Comparison of ENCODE assay signal across 34 cellular contexts in genomic region chr7:133419036-133419435, GRCh38.
"Had no signal": no experiment of that assay in that cellular context is flagged by ENCODE, and none has a peak within 500 bp of the region (broad histone marks: within the 10 kb centered on the region; RNA-seq: fewer than 3 reads in every experiment).

No MANE protein-coding gene starts in this region.

- H3K27ac ChIP-seq: brain microvascular endothelial cell, KMS-11, RWPE1, VCaP had no signal

- H3K27me3 Mint-ChIP-seq: activated B cell treated with CpG ODN at 0.5 μM for 24 hours; activated CD4-positive, alpha-beta memory T cell treated with anti-CD3 and anti-CD28 coated beads for 36 hours; activated naive CD4-positive, alpha-beta T cell treated with anti-CD3 and anti-CD28 coated beads, Interleukin-2, amount 50 U/mL, for 24 hours had no signal

- H3K36me3 ChIP-seq: brain microvascular endothelial cell had no signal

- DNase-seq: activated B cell treated with CpG ODN at 0.5 μM for 24 hours; activated CD4-positive, alpha-beta memory T cell treated with anti-CD3 and anti-CD28 coated beads for 36 hours; activated CD4-positive, alpha-beta T cell treated with anti-CD3 and anti-CD28 coated beads for 4 hours; activated CD4-positive, alpha-beta T cell treated with anti-CD3 and anti-CD28 coated beads, Interleukin-2, amount 50 U/mL, for 1 hour; activated CD4-positive, CD25-positive, alpha-beta regulatory T cell treated with anti-CD3 and anti-CD28 coated beads, Interleukin-2, amount 50 U/mL, for 72 hours; activated CD8-positive, alpha-beta memory T cell treated with anti-CD3 and anti-CD28 coated beads, Interleukin-2, amount 50 U/mL, for 4 hours; activated effector memory CD4-positive, alpha-beta T cell treated with anti-CD3 and anti-CD28 coated beads, Interleukin-2, amount 50 U/mL, for 16 hours; activated naive CD4-positive, alpha-beta T cell; activated T-cell treated with anti-CD3 and anti-CD28 coated beads, Interleukin-2, amount 50 U/mL, for 48 hours; amniotic stem cell; aorta; brain microvascular endothelial cell; central memory CD4-positive, alpha-beta T cell; MM.1S; MV-4-11; NCI-H1092; NCI-H1436 treated with DMSO at 0.1 percent for 48 hours; NCI-H1694 treated with DMSO at 0.1 percent for 48 hours; NCI-H2029; NCI-H345; NCI-H524 treated with DMSO at 0.1 percent for 48 hours; NCI-H748 treated with DMSO at 0.1 percent for 48 hours; NK-92 treated with Interleukin-12 subunit alpha and Interleukin-12 subunit beta, amount 100 ng/mL, for 24 hours; PC-3; SW 1271; T-helper 1 cell; T-helper 2 cell; T-helper 9 cell had no signal

- H3K27me3 ChIP-seq: brain microvascular endothelial cell had no signal

- ATAC-seq: PC-3, Right ventricle myocardium inferior had no signal

- H3K4me3 Mint-ChIP-seq: activated B cell treated with CpG ODN at 0.5 μM for 24 hours; activated CD4-positive, alpha-beta memory T cell treated with anti-CD3 and anti-CD28 coated beads for 36 hours; activated naive CD4-positive, alpha-beta T cell treated with anti-CD3 and anti-CD28 coated beads, Interleukin-2, amount 50 U/mL, for 24 hours had no signal

- FAIRE-seq: RCC 7860 had no signal

- H3K27ac Mint-ChIP-seq: activated B cell treated with CpG ODN at 0.5 μM for 24 hours; activated CD4-positive, alpha-beta memory T cell treated with anti-CD3 and anti-CD28 coated beads for 36 hours; activated naive CD4-positive, alpha-beta T cell treated with anti-CD3 and anti-CD28 coated beads, Interleukin-2, amount 50 U/mL, for 24 hours had no signal
